In genomic region chr2:107625982-107626381, GRCh38 we compare ENCODE assay signal across 35 cellular contexts.
"Had no signal": no experiment of that assay in that cellular context is flagged by ENCODE, and none has a peak within 500 bp of the region (broad histone marks: within the 10 kb centered on the region; RNA-seq: fewer than 3 reads in every experiment).

No MANE protein-coding gene starts in this region.

- H3K4me3 ChIP-seq: MG63 had no signal

- H3K36me3 ChIP-seq: MG63 had no signal

- H3K27me3 ChIP-seq: MG63 had no signal

- DNase-seq: Karpas-422, Kasumi-1, MG63, MM.1S, MV-4-11, NCI-H1048, NCI-H1092, NCI-H1092 treated with DMSO at 0.1 percent for 48 hours, NCI-H1105, NCI-H1105 treated with DMSO at 0.1 percent for 48 hours, NCI-H1417, NCI-H1417 treated with DMSO at 0.1 percent for 48 hours, NCI-H1436, NCI-H1436 treated with DMSO at 0.1 percent for 48 hours, NCI-H146, NCI-H1694, NCI-H1694 treated with DMSO at 0.1 percent for 48 hours, NCI-H187, NCI-H187 treated with DMSO at 0.1 percent for 48 hours, NCI-H1930, NCI-H2029, NCI-H2029 treated with DMSO at 0.1 percent for 48 hours, NCI-H2081, NCI-H2081 treated with DMSO at 0.1 percent for 48 hours, NCI-H2107, NCI-H2171, NCI-H2171 treated with DMSO at 0.1 percent for 48 hours, NCI-H2227 treated with DMSO at 0.1 percent for 48 hours, NCI-H226, NCI-H345, NCI-H446, NCI-H446 treated with DMSO at 0.1 percent for 48 hours, NCI-H510A, NCI-H510A treated with DMSO at 0.1 percent for 48 hours, NCI-H524 had no signal
